34 cellular contexts compared by ENCODE assay signal in the genomic region with DNA sequence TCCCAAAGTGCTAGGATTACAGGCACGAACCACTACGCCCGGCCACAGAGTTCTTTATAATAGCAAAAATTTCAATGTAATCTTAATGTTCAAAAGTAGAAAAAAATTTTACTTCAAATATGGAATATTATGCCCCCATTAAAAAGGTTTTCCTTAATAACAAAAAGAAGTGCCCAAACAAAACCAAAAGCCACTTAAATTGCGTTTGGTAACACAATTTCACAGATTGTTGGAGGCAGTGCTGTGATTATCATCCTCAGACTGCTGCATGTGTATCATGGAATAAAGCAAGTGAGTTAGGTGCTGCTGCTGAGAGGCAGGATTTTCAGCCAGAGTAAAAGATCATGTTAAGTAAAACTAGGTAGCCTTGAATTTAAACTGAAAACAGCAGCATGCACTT.
"Had no signal": no experiment of that assay in that cellular context is flagged by ENCODE, and none has a peak within 500 bp of the region (broad histone marks: within the 10 kb centered on the region; RNA-seq: fewer than 3 reads in every experiment).

No MANE protein-coding gene starts in this region.

- H3K9me3 ChIP-seq: MG63 had no signal

- H3K4me3 ChIP-seq: MG63 had no signal

- DNase-seq: Karpas-422, Kasumi-1, MG63, MM.1S, MV-4-11, NCI-H1048, NCI-H1092, NCI-H1092 treated with DMSO at 0.1 percent for 48 hours, NCI-H1105, NCI-H1105 treated with DMSO at 0.1 percent for 48 hours, NCI-H1417, NCI-H1417 treated with DMSO at 0.1 percent for 48 hours, NCI-H1436, NCI-H1436 treated with DMSO at 0.1 percent for 48 hours, NCI-H146, NCI-H1694, NCI-H1694 treated with DMSO at 0.1 percent for 48 hours, NCI-H187, NCI-H187 treated with DMSO at 0.1 percent for 48 hours, NCI-H1930, NCI-H2029, NCI-H2029 treated with DMSO at 0.1 percent for 48 hours, NCI-H2081, NCI-H2081 treated with DMSO at 0.1 percent for 48 hours, NCI-H2107, NCI-H2171, NCI-H2171 treated with DMSO at 0.1 percent for 48 hours, NCI-H2227 treated with DMSO at 0.1 percent for 48 hours, NCI-H226, NCI-H345, NCI-H446, NCI-H446 treated with DMSO at 0.1 percent for 48 hours, NCI-H510A, NCI-H510A treated with DMSO at 0.1 percent for 48 hours had no signal
